23 cellular contexts compared by ENCODE assay signal in genomic region chr19:18768046-18768771, GRCh38. TPM values are rescaled to one million over a fixed set of nuclear protein-coding genes. Genes with fewer than 3 reads are reported as not detected.
DNase-seq lines count a peak whose midpoint lies in the region; ATAC-seq and TF ChIP-seq lines count a peak whose summit lies in the region.
"Had no signal": no experiment of that assay in that cellular context is flagged by ENCODE, and none has a peak within 500 bp of the region (broad histone marks: within the 10 kb centered on the region; RNA-seq: fewer than 3 reads in every experiment).

No MANE protein-coding gene starts in this region.

- H3K9me3 ChIP-seq in psoas muscle: no peaks in the 10 kb centered on the region
- H3K9me3 ChIP-seq: breast epithelium, mucosa of descending colon, right atrium auricular region, thyroid gland had no signal

- no peak overlapping the region for H3K4me3 Mint-ChIP-seq in HFFc6
- H3K4me3 Mint-ChIP-seq in endothelial cell (ENCODE audit: unreplicated experiment): no peak overlapping the region
- H3K4me3 Mint-ChIP-seq in progenitor cell of endocrine pancreas (ENCODE audit: low read depth): no peak overlapping the region
- H3K4me3 Mint-ChIP-seq: activated naive CD8-positive, alpha-beta T cell treated with anti-CD3 and anti-CD28 coated beads, Interleukin-2, amount 50 U/mL, for 24 hours; T-helper 1 cell treated with Interleukin-12 subunit alpha and Interleukin-12 subunit beta and Interleukin-4 antibody, amounts not matched to agents 30 μg/mL and 1 μg/mL, for 36 hours had no signal

- H3K27me3 Mint-ChIP-seq in HFFc6 (ENCODE audit: insufficient read depth) (peaks cover 2% of the 10 kb centered on the region), endothelial cell (ENCODE audit: unreplicated experiment) (peaks cover 16% of the 10 kb centered on the region), progenitor cell of endocrine pancreas (no peaks in the 10 kb centered on the region)
- H3K27me3 Mint-ChIP-seq: activated naive CD8-positive, alpha-beta T cell treated with anti-CD3 and anti-CD28 coated beads, Interleukin-2, amount 50 U/mL, for 24 hours had no signal

- ATAC-seq in psoas muscle: no peak
- ATAC-seq: activated naive CD8-positive, alpha-beta T cell treated with anti-CD3 and anti-CD28 coated beads, Interleukin-2, amount 50 U/mL, for 24 hours had no signal

- peak; percentile 59 for DNase-seq in COLO668 (lab: John Stamatoyannopoulos, UW; ENCODE audit: unreplicated experiment)
- DNase-seq in HFFc6: no peak
- DNase-seq in endothelial cell (ENCODE audit: low spot score): no peak
- DNase-seq in progenitor cell of endocrine pancreas (ENCODE audit: low spot score, unreplicated experiment): no peak
- no peak for DNase-seq in AG08396 (ENCODE audit: low spot score)
- no peak for DNase-seq in psoas muscle
- no peak for DNase-seq in NCI-H2196 (lab: John Stamatoyannopoulos, UW; ENCODE audit: unreplicated experiment)
- DNase-seq: activated CD8-positive, alpha-beta memory T cell treated with anti-CD3 and anti-CD28 coated beads, Interleukin-2, amount 50 U/mL, for 48 hours; activated effector memory CD4-positive, alpha-beta T cell treated with Interleukin-2 at 50 U/mL for 16 hours; activated naive CD8-positive, alpha-beta T cell treated with anti-CD3 and anti-CD28 coated beads, Interleukin-2, amount 50 U/mL, for 24 hours; cortex of kidney; EL; head of caudate nucleus; mucosa of descending colon; MV-4-11; NCI-H1694; NCI-H510A treated with DMSO at 0.1 percent for 48 hours; Right ventricle myocardium superior; thyroid gland had no signal

- no peak overlapping the region for H3K4me3 ChIP-seq in psoas muscle
- H3K4me3 ChIP-seq: breast epithelium, mucosa of descending colon, right atrium auricular region, thyroid gland had no signal

- TF ChIP-seq CTCF in HFFc6 (IDR thresholded peaks at IDR 0.05) (peak; percentile 39; the same call in 1 of the 2 replicates), endothelial cell (IDR thresholded peaks at IDR 0.05; ENCODE audit: unreplicated experiment) (peak; percentile 23), progenitor cell of endocrine pancreas (IDR thresholded peaks at IDR 0.05; ENCODE audit: unreplicated experiment) (no peak), psoas muscle (IDR thresholded peaks at IDR 0.05) (no peak)

- peaks cover 16% of the 10 kb centered on the region for H3K4me1 ChIP-seq in psoas muscle

- no peaks in the 10 kb centered on the region for H3K36me3 Mint-ChIP-seq in HFFc6 (ENCODE audit: low read depth)
- peaks cover 5% of the 10 kb centered on the region for H3K36me3 Mint-ChIP-seq in endothelial cell (ENCODE audit: low read depth, unreplicated experiment)
- H3K36me3 Mint-ChIP-seq in progenitor cell of endocrine pancreas (ENCODE audit: insufficient read depth): peaks cover 4% of the 10 kb centered on the region

- H3K27ac ChIP-seq in psoas muscle: no peak overlapping the region
- H3K27ac ChIP-seq: breast epithelium, right atrium auricular region, thyroid gland had no signal

- WGBS in psoas muscle, 3 donors: 70 to 71% (median 70%) methylated on average over 19 to 30 of the region's 30 CpGs

- H3K9me3 Mint-ChIP-seq in HFFc6: no peaks in the 10 kb centered on the region
- no peaks in the 10 kb centered on the region for H3K9me3 Mint-ChIP-seq in endothelial cell (ENCODE audit: unreplicated experiment)
- no peaks in the 10 kb centered on the region for H3K9me3 Mint-ChIP-seq in progenitor cell of endocrine pancreas (ENCODE audit: low read depth)
- H3K9me3 Mint-ChIP-seq: activated naive CD8-positive, alpha-beta T cell treated with anti-CD3 and anti-CD28 coated beads, Interleukin-2, amount 50 U/mL, for 24 hours; T-helper 1 cell treated with Interleukin-12 subunit alpha and Interleukin-12 subunit beta and Interleukin-4 antibody, amounts not matched to agents 30 μg/mL and 1 μg/mL, for 36 hours had no signal

- H3K27me3 ChIP-seq in psoas muscle (ENCODE audit: insufficient read depth in 3 of 3, low read length in 2 of 3): no peaks in the 10 kb centered on the region
- H3K27me3 ChIP-seq: breast epithelium, right atrium auricular region, thyroid gland had no signal

- intact Hi-C loops in psoas muscle (cut with DNase I): no loop called here

- H3K4me1 Mint-ChIP-seq in HFFc6 (ENCODE audit: low read depth): peaks cover 18% of the 10 kb centered on the region
- no peaks in the 10 kb centered on the region for H3K4me1 Mint-ChIP-seq in endothelial cell (ENCODE audit: unreplicated experiment)
- no peaks in the 10 kb centered on the region for H3K4me1 Mint-ChIP-seq in progenitor cell of endocrine pancreas (ENCODE audit: low read depth)

- H3K36me3 ChIP-seq in psoas muscle (ENCODE audit: insufficient read depth in 1 of 2, low read depth in 1 of 2): no peaks in the 10 kb centered on the region
- H3K36me3 ChIP-seq: breast epithelium, right atrium auricular region, thyroid gland had no signal

- H3K27ac Mint-ChIP-seq in HFFc6 (no peak overlapping the region), endothelial cell (ENCODE audit: unreplicated experiment) (no peak overlapping the region), progenitor cell of endocrine pancreas (peak overlapping the region; percentile 77)
- H3K27ac Mint-ChIP-seq: activated naive CD8-positive, alpha-beta T cell treated with anti-CD3 and anti-CD28 coated beads, Interleukin-2, amount 50 U/mL, for 24 hours; T-helper 1 cell treated with Interleukin-12 subunit alpha and Interleukin-12 subunit beta and Interleukin-4 antibody, amounts not matched to agents 30 μg/mL and 1 μg/mL, for 36 hours had no signal

RNA-seq across cellular contexts. Expression of gene COMP, which starts 22.9 kb away (rescaled TPM):
- 1 to 10 TPM in 3 of 6 experiments, under 1 TPM in 3; 0.67 to 6.1 (median 0.98) TPM for total RNA-seq in HFFc6 (2021; fragmentation: NEBNext Ultra II Directional; extraction: Animal tissue kit (Norgen Biotek cat#: 25700))
- not detected for total RNA-seq in endothelial cell (ENCODE audit: unreplicated experiment)
- total RNA-seq in progenitor cell of endocrine pancreas: 0.13 and 0.24 TPM in 2 replicates
- 1 to 10 TPM in 2 of 4 donors, under 1 TPM in 1, not detected in 1; 0.12 to 1.8 (median 1.5) TPM for total RNA-seq in psoas muscle
- under 1 TPM; 0.10 to 0.94 (median 0.75) TPM for polyA plus RNA-seq in psoas muscle
- total RNA-seq: HT1080, Right ventricle myocardium superior had no signal

Comparison
In these comparisons a context has a peak if more than half of its experiments do, and no peak if none do; other contexts are left out.
1. CTCF ChIP-seq: peak in HFFc6 (single experiment) and endothelial cell (single experiment); none in progenitor cell of endocrine pancreas (single experiment) and psoas muscle (single experiment).